Comparison of ENCODE assay signal across 31 cellular contexts in the genomic region with DNA sequence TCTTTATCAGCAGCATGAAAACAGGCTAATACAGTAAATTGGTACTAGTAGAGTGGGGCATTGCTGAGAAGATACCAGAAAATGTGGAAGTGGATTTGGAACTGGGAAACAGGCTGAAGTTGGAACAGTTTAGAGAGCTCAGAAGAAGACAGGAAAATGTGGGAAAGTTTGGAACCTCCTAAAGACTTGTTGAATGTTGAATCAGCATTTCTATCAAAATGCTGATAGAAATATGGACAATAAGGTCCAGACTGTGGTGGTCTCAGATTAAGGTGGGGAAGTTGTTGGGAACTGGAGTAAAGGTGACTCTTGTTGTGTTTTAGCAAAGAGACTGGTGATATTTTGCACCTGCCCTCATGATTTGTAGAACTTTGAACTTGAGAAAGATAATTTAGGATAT.
"Had no signal": no experiment of that assay in that cellular context is flagged by ENCODE, and none has a peak within 500 bp of the region (broad histone marks: within the 10 kb centered on the region; RNA-seq: fewer than 3 reads in every experiment).

No MANE protein-coding gene starts in this region.

- H3K27me3 ChIP-seq: neural progenitor cell, ovary, spleen, stomach, thyroid gland, tibial nerve, upper lobe of left lung, vagina had no signal

- H3K4me1 ChIP-seq: neural progenitor cell, parathyroid adenoma, psoas muscle, spleen, stomach, thyroid gland, tibial nerve, upper lobe of left lung, vagina had no signal

- H3K4me3 ChIP-seq: neural progenitor cell, ovary, psoas muscle, skin epidermis, smooth muscle cell, spleen, stomach, thoracic aorta, thyroid gland, tibial nerve, upper lobe of left lung, vagina had no signal

- H3K4me1 Mint-ChIP-seq: naive thymus-derived CD4-positive, alpha-beta T cell; natural killer cell; nephron; neural progenitor cell; stimulated activated memory B cell treated with anti-CD40 and anti-IgM and Interleukin-4, amounts not matched to agents 10 μg/mL and 1 μg/mL and 100 μg/mL, for 72 hours had no signal

- H3K79me2 ChIP-seq: parathyroid adenoma had no signal

- H3K36me3 ChIP-seq: neural progenitor cell, ovary, spleen, stomach, thoracic aorta, thyroid gland, tibial nerve, upper lobe of left lung, vagina had no signal

- DNase-seq: naive thymus-derived CD4-positive, alpha-beta T cell; natural killer cell; occipital lobe; ovary; posterior cingulate gyrus; psoas muscle; right cardiac atrium; spleen; stimulated activated CD4-positive, alpha-beta T cell treated with anti-CD3 and anti-CD28 coated beads, Interleukin-12 subunit alpha, Interleukin-12 subunit beta, amount 100 ng/mL, for 4 hours; stimulated activated CD4-positive, alpha-beta T cell treated with anti-CD3 and anti-CD28 coated beads, Interleukin-1b, Interleukin-23, amount 100 ng/mL, for 48 hours; stimulated activated CD4-positive, alpha-beta T cell treated with anti-CD3 and anti-CD28 coated beads, Interleukin-4, amount 100 ng/mL, for 1 hour; stimulated activated CD4-positive, alpha-beta T cell treated with anti-CD3 and anti-CD28 coated beads, Interleukin-4, amount 100 ng/mL, for 4 hours; stimulated activated CD8-positive, alpha-beta memory T cell treated with anti-CD3 and anti-CD28 coated beads, Interleukin-4, amount 100 ng/mL, for 48 hours; stimulated activated naive CD4-positive, alpha-beta T cell treated with Interleukin-2 at 50 U/mL for 16 hours; stomach; thyroid gland; trophoblast cell; upper lobe of left lung had no signal

- H3K27ac ChIP-seq: neural progenitor cell, ovary, parathyroid adenoma, psoas muscle, skin epidermis, spleen, stomach, thoracic aorta, thyroid gland, tibial nerve, upper lobe of left lung, vagina had no signal

- ATAC-seq: naive thymus-derived CD4-positive, alpha-beta T cell; natural killer cell; psoas muscle; right cardiac atrium; sciatic nerve; stimulated activated memory B cell treated with anti-CD40 and anti-IgM and Interleukin-4, amounts not matched to agents 10 μg/mL and 1 μg/mL and 100 μg/mL, for 72 hours had no signal

- H3K9ac ChIP-seq: neural progenitor cell, parathyroid adenoma had no signal

- H3K36me3 Mint-ChIP-seq: neural progenitor cell; stimulated activated memory B cell treated with anti-CD40 and anti-IgM and Interleukin-4, amounts not matched to agents 10 μg/mL and 1 μg/mL and 100 μg/mL, for 72 hours had no signal

- H3K4me2 ChIP-seq: neural progenitor cell, smooth muscle cell had no signal

- FAIRE-seq: urothelium cell line had no signal

- H3K4me3 Mint-ChIP-seq: naive thymus-derived CD4-positive, alpha-beta T cell; natural killer cell; nephron; neural progenitor cell; stimulated activated memory B cell treated with anti-CD40 and anti-IgM and Interleukin-4, amounts not matched to agents 10 μg/mL and 1 μg/mL and 100 μg/mL, for 72 hours; stimulated activated naive CD8-positive, alpha-beta T cell treated with anti-CD3 and anti-CD28 coated beads, Interleukin-15, Interleukin-2, amounts not matched to agents 100 ng/mL and 50 ng/mL, for 24 hours had no signal

- H3K27me3 Mint-ChIP-seq: naive thymus-derived CD4-positive, alpha-beta T cell; progenitor cell of endocrine pancreas; stimulated activated memory B cell treated with anti-CD40 and anti-IgM and Interleukin-4, amounts not matched to agents 10 μg/mL and 1 μg/mL and 100 μg/mL, for 72 hours; stimulated activated naive CD8-positive, alpha-beta T cell treated with anti-CD3 and anti-CD28 coated beads, Interleukin-15, Interleukin-2, amounts not matched to agents 100 ng/mL and 50 ng/mL, for 24 hours had no signal

- H3K27ac Mint-ChIP-seq: naive thymus-derived CD4-positive, alpha-beta T cell; natural killer cell; nephron; neural progenitor cell; progenitor cell of endocrine pancreas; stimulated activated memory B cell treated with anti-CD40 and anti-IgM and Interleukin-4, amounts not matched to agents 10 μg/mL and 1 μg/mL and 100 μg/mL, for 72 hours; stimulated activated naive CD8-positive, alpha-beta T cell treated with anti-CD3 and anti-CD28 coated beads, Interleukin-15, Interleukin-2, amounts not matched to agents 100 ng/mL and 50 ng/mL, for 24 hours had no signal

- H3K9me3 ChIP-seq: ovary, psoas muscle, thoracic aorta, thyroid gland, upper lobe of left lung, vagina had no signal

- H2AFZ ChIP-seq: neural progenitor cell, parathyroid adenoma had no signal
